In the genomic region with DNA sequence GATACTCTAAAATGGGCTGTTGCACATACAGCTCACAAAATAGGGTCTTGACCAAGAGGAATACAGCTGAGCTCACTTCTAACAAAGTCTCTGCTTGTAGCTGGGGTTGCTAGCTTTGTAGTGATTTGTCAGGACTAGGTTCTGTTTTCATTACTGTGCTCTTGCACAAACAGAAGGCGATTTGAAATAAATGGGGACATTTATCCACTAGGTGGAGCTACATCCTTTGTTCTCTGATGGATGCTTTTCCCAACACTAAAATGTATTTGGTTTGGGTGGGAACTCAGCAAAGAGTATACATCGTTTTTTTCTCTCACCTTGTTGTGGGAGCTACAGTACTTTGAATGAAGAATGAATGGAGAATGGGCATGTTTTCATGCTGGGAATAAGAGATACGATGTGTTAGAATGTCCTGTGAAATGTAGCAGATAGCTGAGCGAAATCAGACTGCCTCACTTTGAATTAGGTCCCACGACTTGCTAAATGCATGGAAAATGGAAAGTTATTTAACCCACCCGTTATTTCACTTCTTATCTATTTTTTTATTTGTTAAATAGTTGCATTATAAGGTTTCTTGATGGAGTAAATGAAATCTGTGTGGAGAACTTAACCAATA, we compare ENCODE assay signal across 8 cellular contexts.
A peak's percentile ranks its signal among the peaks of the same experiment; 100 is the strongest.
DNase-seq lines count a peak whose midpoint lies in the region; ATAC-seq and TF ChIP-seq lines count a peak whose summit lies in the region.

No MANE protein-coding gene starts in this region.

- ATAC-seq in Right ventricle myocardium superior (ENCODE audit: poor library complexity), result peak; percentile 55
- no peak for ATAC-seq in right cardiac atrium
- peak; percentile 65 for ATAC-seq in HG02759 (IDR thresholded peaks at IDR 0.05; ENCODE audit: unreplicated experiment)

- H3K4me3 ChIP-seq in right cardiac atrium (ENCODE audit: low read length) (no peak overlapping the region), right atrium auricular region (no peak overlapping the region), stomach (no peak overlapping the region)

- no peak for DNase-seq in Right ventricle myocardium superior
- DNase-seq in right cardiac atrium, result no peak
- DNase-seq in NCI-H2107 (lab: John Stamatoyannopoulos, UW), result peak; percentile 15
- DNase-seq in right atrium auricular region (ENCODE audit: low spot score), result no peak
- DNase-seq in stomach, result no peak
- DNase-seq in activated T-cell treated with anti-CD3 and anti-CD28 coated beads, Interleukin-2, amount 50 U/mL, for 24 hours, result no peak

- no peak overlapping the region for H3K27ac Mint-ChIP-seq in activated T-cell treated with anti-CD3 and anti-CD28 coated beads, Interleukin-2, amount 50 U/mL, for 24 hours

- no peak overlapping the region for H3K4me3 Mint-ChIP-seq in activated T-cell treated with anti-CD3 and anti-CD28 coated beads, Interleukin-2, amount 50 U/mL, for 24 hours

- no peaks in the 10 kb centered on the region for H3K27me3 Mint-ChIP-seq in activated T-cell treated with anti-CD3 and anti-CD28 coated beads, Interleukin-2, amount 50 U/mL, for 24 hours

- no peak for TF ChIP-seq EP300 in stomach (IDR thresholded peaks at IDR 0.05)

- H3K27me3 ChIP-seq in right cardiac atrium (ENCODE audit: control insufficient read depth, insufficient read depth) (no peaks in the 10 kb centered on the region), right atrium auricular region (no peaks in the 10 kb centered on the region), stomach (no peaks in the 10 kb centered on the region)

- H3K9me3 Mint-ChIP-seq in activated T-cell treated with anti-CD3 and anti-CD28 coated beads, Interleukin-2, amount 50 U/mL, for 24 hours, result no peaks in the 10 kb centered on the region

- H3K36me3 ChIP-seq in right atrium auricular region, result no peaks in the 10 kb centered on the region
- H3K36me3 ChIP-seq in stomach, result no peaks in the 10 kb centered on the region

- intact Hi-C loops in Right ventricle myocardium superior (cut with DNase I) (no loop called here), right cardiac atrium (cut with DNase I) (no loop called here), stomach (cut with DNase I; ENCODE audit: low total_unique reads) (no loop called here)

- no peaks in the 10 kb centered on the region for H3K9me3 ChIP-seq in right cardiac atrium (ENCODE audit: control insufficient read depth, low read length)
- H3K9me3 ChIP-seq in right atrium auricular region, result no peaks in the 10 kb centered on the region
- no peaks in the 10 kb centered on the region for H3K9me3 ChIP-seq in stomach

- H3K4me1 ChIP-seq in right cardiac atrium (ENCODE audit: control insufficient read depth, insufficient read depth, low read length) (no peaks in the 10 kb centered on the region), right atrium auricular region (no peaks in the 10 kb centered on the region), stomach (no peaks in the 10 kb centered on the region)

- no peaks in the 10 kb centered on the region for H3K36me3 Mint-ChIP-seq in activated T-cell treated with anti-CD3 and anti-CD28 coated beads, Interleukin-2, amount 50 U/mL, for 24 hours (ENCODE audit: low read depth)

- no peaks in the 10 kb centered on the region for H3K4me1 Mint-ChIP-seq in activated T-cell treated with anti-CD3 and anti-CD28 coated beads, Interleukin-2, amount 50 U/mL, for 24 hours (ENCODE audit: low read depth)

- 28% methylated on average over 6 of the region's 6 CpGs for WGBS in right cardiac atrium
- 27 to 30% (median 29%) methylated on average over 6 of the region's 6 CpGs for WGBS in stomach, 5 donors

- TF ChIP-seq POLR2A in stomach (IDR thresholded peaks at IDR 0.05), result no peak

- H3K27ac ChIP-seq in right cardiac atrium (ENCODE audit: low read length), result no peak overlapping the region
- no peak overlapping the region; the same call in 1 of the 2 replicates for H3K27ac ChIP-seq in VCaP
- H3K27ac ChIP-seq in right atrium auricular region, result no peak overlapping the region
- no peak overlapping the region for H3K27ac ChIP-seq in stomach

- peak; percentile 81 for TF ChIP-seq CTCF in VCaP (conservative IDR thresholded peaks at IDR 0.05)
- peak; percentile 38 to 80 for TF ChIP-seq CTCF in right atrium auricular region (IDR thresholded peaks at IDR 0.05)
- peak in 4 of 7 experiments; percentile 35 to 51 (median 43) for TF ChIP-seq CTCF in stomach (IDR thresholded peaks at IDR 0.05)

Comparison
In these comparisons a context has a peak if more than half of its experiments do, and no peak if none do; other contexts are left out.
1. ATAC-seq: peak in Right ventricle myocardium superior (single experiment) and HG02759 (single experiment); none in right cardiac atrium (0 of 2).
2. Peak in every context shown above with its lines, with median percentiles within 50 percentile points of each other: CTCF ChIP-seq.